In the genomic region with DNA sequence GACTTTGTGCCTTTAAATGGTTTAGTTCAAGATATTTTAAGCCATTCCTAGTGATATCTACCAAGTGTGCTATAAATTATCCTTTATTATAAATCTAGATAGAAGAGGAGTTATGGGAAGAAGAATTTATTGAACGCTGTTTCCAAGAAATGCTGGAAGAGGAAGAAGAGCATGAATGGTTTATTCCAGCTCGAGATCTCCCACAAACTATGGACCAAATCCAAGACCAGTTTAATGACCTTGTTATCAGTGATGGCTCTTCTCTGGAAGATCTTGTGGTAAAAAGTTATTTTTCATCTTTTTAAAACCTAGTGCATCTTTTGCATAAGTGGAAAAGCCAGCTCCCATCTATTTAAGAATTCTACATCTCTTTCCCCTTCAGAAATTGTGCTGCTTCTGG, we compare ENCODE assay signal across 14 cellular contexts. TPM values are rescaled to one million over a fixed set of nuclear protein-coding genes. Genes with fewer than 3 reads are reported as not detected.
A peak's percentile ranks its signal among the peaks of the same experiment; 100 is the strongest.
DNase-seq lines count a peak whose midpoint lies in the region; ATAC-seq, FAIRE-seq and TF ChIP-seq lines count a peak whose summit lies in the region.
"Had no signal": no experiment of that assay in that cellular context is flagged by ENCODE, and none has a peak within 500 bp of the region (broad histone marks: within the 10 kb centered on the region; RNA-seq: fewer than 3 reads in every experiment).

No MANE protein-coding gene starts in this region.

- no peak for DNase-seq in activated CD4-positive, alpha-beta T cell treated with anti-CD3 and anti-CD28 coated beads for 36 hours
- DNase-seq in activated CD4-positive, alpha-beta T cell treated with anti-CD3 and anti-CD28 coated beads, Interleukin-2, amount 10 ng/mL, durations not matched to agents 7 days and 5 days, result no peak
- DNase-seq in stimulated activated naive CD8-positive, alpha-beta T cell treated with anti-CD3 and anti-CD28 coated beads, Interleukin-15, Interleukin-2, amounts not matched to agents 100 U/mL and 50 U/mL, for 24 hours, result no peak
- DNase-seq in mesothelial cell of epicardium (ENCODE audit: low spot score in 2 of 2, unreplicated experiment in 2 of 2) (no peak), dermis blood vessel endothelial cell (no peak), GM12891 (ENCODE audit: insufficient read length, low spot score) (no peak)
- DNase-seq: AML-193; Caco-2; CD8-positive, alpha-beta memory T cell; DND-41; GDM1 had no signal

- peak overlapping the region; percentile 29 for H3K27ac Mint-ChIP-seq in activated CD4-positive, alpha-beta T cell treated with anti-CD3 and anti-CD28 coated beads for 36 hours
- no peak overlapping the region for H3K27ac Mint-ChIP-seq in activated CD4-positive, alpha-beta T cell treated with anti-CD3 and anti-CD28 coated beads, Interleukin-2, amount 10 ng/mL, durations not matched to agents 7 days and 5 days
- peak overlapping the region; percentile 13 for H3K27ac Mint-ChIP-seq in stimulated activated naive CD8-positive, alpha-beta T cell treated with anti-CD3 and anti-CD28 coated beads, Interleukin-15, Interleukin-2, amounts not matched to agents 100 ng/mL and 50 ng/mL, for 24 hours
- peak overlapping the region; percentile 66 for H3K27ac Mint-ChIP-seq in mesothelial cell of epicardium

- H3K4me3 Mint-ChIP-seq in activated CD4-positive, alpha-beta T cell treated with anti-CD3 and anti-CD28 coated beads for 36 hours, result no peak overlapping the region
- no peak overlapping the region for H3K4me3 Mint-ChIP-seq in activated CD4-positive, alpha-beta T cell treated with anti-CD3 and anti-CD28 coated beads, Interleukin-2, amount 10 ng/mL, durations not matched to agents 7 days and 5 days
- no peak overlapping the region for H3K4me3 Mint-ChIP-seq in stimulated activated naive CD8-positive, alpha-beta T cell treated with anti-CD3 and anti-CD28 coated beads, Interleukin-15, Interleukin-2, amounts not matched to agents 100 ng/mL and 50 ng/mL, for 24 hours
- no peak overlapping the region for H3K4me3 Mint-ChIP-seq in mesothelial cell of epicardium
- H3K4me3 Mint-ChIP-seq: CD8-positive, alpha-beta memory T cell had no signal

- TF ChIP-seq POLR2A in GM12891 (IDR thresholded peaks at IDR 0.05; ENCODE audit: low read depth, low read length), result no peak

- no peak for ATAC-seq in activated CD4-positive, alpha-beta T cell treated with anti-CD3 and anti-CD28 coated beads for 36 hours
- no peak for ATAC-seq in stimulated activated naive CD8-positive, alpha-beta T cell treated with anti-CD3 and anti-CD28 coated beads, Interleukin-15, Interleukin-2, amounts not matched to agents 100 U/mL and 50 U/mL, for 24 hours
- no peak for ATAC-seq in HG02938 (IDR thresholded peaks at IDR 0.05; ENCODE audit: unreplicated experiment)

- no peaks in the 10 kb centered on the region for H3K9me3 Mint-ChIP-seq in activated CD4-positive, alpha-beta T cell treated with anti-CD3 and anti-CD28 coated beads for 36 hours (ENCODE audit: low read depth)
- no peaks in the 10 kb centered on the region for H3K9me3 Mint-ChIP-seq in activated CD4-positive, alpha-beta T cell treated with anti-CD3 and anti-CD28 coated beads, Interleukin-2, amount 10 ng/mL, durations not matched to agents 7 days and 5 days
- H3K9me3 Mint-ChIP-seq in stimulated activated naive CD8-positive, alpha-beta T cell treated with anti-CD3 and anti-CD28 coated beads, Interleukin-15, Interleukin-2, amounts not matched to agents 100 ng/mL and 50 ng/mL, for 24 hours, result no peaks in the 10 kb centered on the region
- no peaks in the 10 kb centered on the region for H3K9me3 Mint-ChIP-seq in mesothelial cell of epicardium
- H3K9me3 Mint-ChIP-seq: CD8-positive, alpha-beta memory T cell had no signal

- H3K36me3 Mint-ChIP-seq in activated CD4-positive, alpha-beta T cell treated with anti-CD3 and anti-CD28 coated beads for 36 hours (ENCODE audit: low read depth), result peaks cover 33% of the 10 kb centered on the region
- peaks cover 31% of the 10 kb centered on the region for H3K36me3 Mint-ChIP-seq in activated CD4-positive, alpha-beta T cell treated with anti-CD3 and anti-CD28 coated beads, Interleukin-2, amount 10 ng/mL, durations not matched to agents 7 days and 5 days (ENCODE audit: low read depth)
- peaks cover 35% of the 10 kb centered on the region for H3K36me3 Mint-ChIP-seq in stimulated activated naive CD8-positive, alpha-beta T cell treated with anti-CD3 and anti-CD28 coated beads, Interleukin-15, Interleukin-2, amounts not matched to agents 100 ng/mL and 50 ng/mL, for 24 hours (ENCODE audit: low read depth)
- peaks cover 35% of the 10 kb centered on the region for H3K36me3 Mint-ChIP-seq in mesothelial cell of epicardium

- peaks cover 13% of the 10 kb centered on the region for H3K4me1 Mint-ChIP-seq in activated CD4-positive, alpha-beta T cell treated with anti-CD3 and anti-CD28 coated beads for 36 hours
- H3K4me1 Mint-ChIP-seq in activated CD4-positive, alpha-beta T cell treated with anti-CD3 and anti-CD28 coated beads, Interleukin-2, amount 10 ng/mL, durations not matched to agents 7 days and 5 days, result peaks cover 2% of the 10 kb centered on the region
- peaks cover 21% of the 10 kb centered on the region for H3K4me1 Mint-ChIP-seq in stimulated activated naive CD8-positive, alpha-beta T cell treated with anti-CD3 and anti-CD28 coated beads, Interleukin-15, Interleukin-2, amounts not matched to agents 100 ng/mL and 50 ng/mL, for 24 hours (ENCODE audit: low read depth)
- peaks cover 2% of the 10 kb centered on the region for H3K4me1 Mint-ChIP-seq in mesothelial cell of epicardium

- POLR2A ChIA-PET in activated CD4-positive, alpha-beta T cell treated with anti-CD3 and anti-CD28 coated beads for 36 hours (lab: Charles Lee), result no interaction called here
- POLR2A ChIA-PET in activated CD4-positive, alpha-beta T cell treated with anti-CD3 and anti-CD28 coated beads, Interleukin-2, amount 10 ng/mL, durations not matched to agents 7 days and 5 days (lab: Charles Lee), result no interaction called here

- intact Hi-C loops in activated CD4-positive, alpha-beta T cell treated with anti-CD3 and anti-CD28 coated beads for 36 hours (cut with DNase I, micrococcal nuclease), result loop anchor here in 1 of 2 experiments (10.0 kb wide), 1 partner anchor 540 kb away; no protein-coding TSS in a partner anchor

- no peaks in the 10 kb centered on the region for H3K27me3 Mint-ChIP-seq in activated CD4-positive, alpha-beta T cell treated with anti-CD3 and anti-CD28 coated beads for 36 hours
- no peaks in the 10 kb centered on the region for H3K27me3 Mint-ChIP-seq in activated CD4-positive, alpha-beta T cell treated with anti-CD3 and anti-CD28 coated beads, Interleukin-2, amount 10 ng/mL, durations not matched to agents 7 days and 5 days
- no peaks in the 10 kb centered on the region for H3K27me3 Mint-ChIP-seq in stimulated activated naive CD8-positive, alpha-beta T cell treated with anti-CD3 and anti-CD28 coated beads, Interleukin-15, Interleukin-2, amounts not matched to agents 100 ng/mL and 50 ng/mL, for 24 hours
- no peaks in the 10 kb centered on the region for H3K27me3 Mint-ChIP-seq in mesothelial cell of epicardium (ENCODE audit: low read depth)
- H3K27me3 Mint-ChIP-seq: CD8-positive, alpha-beta memory T cell had no signal

- no peak for FAIRE-seq in GM12891 (lab: Jason Lieb, UNC)

- no peak for TF ChIP-seq CTCF in mesothelial cell of epicardium (IDR thresholded peaks at IDR 0.05; ENCODE audit: unreplicated experiment)

- CTCF ChIA-PET in activated CD4-positive, alpha-beta T cell treated with anti-CD3 and anti-CD28 coated beads for 36 hours (lab: Charles Lee), result interaction anchor here (0.8 to 2.1 kb wide), 3 partner anchors 9 to 38 kb away, joined by 3 to 10 read pairs (median 3); partner anchors contain the start of gene PAIP2
- CTCF ChIA-PET in activated CD4-positive, alpha-beta T cell treated with anti-CD3 and anti-CD28 coated beads, Interleukin-2, amount 10 ng/mL, durations not matched to agents 7 days and 5 days (lab: Charles Lee), result no interaction called here

TF ChIP-seq in GM12891, 5 proteins besides CTCF, POLR2A, EP300 and RAD21 (continues in another document):
- TF ChIP-seq PAX5 (IDR thresholded peaks at IDR 0.05; ENCODE audit: insufficient read depth, low read length, severe bottlenecking) (no peak), TAF1 (IDR thresholded peaks at IDR 0.05; ENCODE audit: low read depth, low read length) (no peak), POU2F2 (IDR thresholded peaks at IDR 0.05; ENCODE audit: low read depth, low read length) (no peak)

RNA-seq across cellular contexts. Expression of gene SLC23A1, which starts 18.6 kb away (rescaled TPM):
- under 1 TPM; 0.43 to 0.53 TPM for total RNA-seq in activated CD4-positive, alpha-beta T cell treated with anti-CD3 and anti-CD28 coated beads for 36 hours
- total RNA-seq in activated CD4-positive, alpha-beta T cell treated with anti-CD3 and anti-CD28 coated beads, Interleukin-2, amount 10 ng/mL, durations not matched to agents 7 days and 5 days, result under 1 TPM; 0.75 to 0.77 TPM
- total RNA-seq in mesothelial cell of epicardium (not detected in 3 replicates), dermis blood vessel endothelial cell (not detected in 2 replicates)
- polyA plus RNA-seq in GM12891 (2012; ENCODE audit: low read depth, missing spikeins), result 1.3 TPM
- total RNA-seq: H4 had no signal
- polyA plus RNA-seq: CD8-positive, alpha-beta memory T cell had no signal

RNA-seq across cellular contexts. Expression of gene PAIP2, which starts 22.8 kb away (rescaled TPM):
- 100 to 1,000 TPM; 101 to 126 TPM for total RNA-seq in activated CD4-positive, alpha-beta T cell treated with anti-CD3 and anti-CD28 coated beads for 36 hours
- total RNA-seq in activated CD4-positive, alpha-beta T cell treated with anti-CD3 and anti-CD28 coated beads, Interleukin-2, amount 10 ng/mL, durations not matched to agents 7 days and 5 days, result 10 to 100 TPM; 87.0 to 96.0 TPM
- total RNA-seq in mesothelial cell of epicardium (86.6 to 93.4 TPM (median 88.2 TPM) in 3 replicates), dermis blood vessel endothelial cell (110 and 137 TPM in 2 replicates)
- polyA plus RNA-seq in GM12891 (2012; ENCODE audit: low read depth, missing spikeins), result 128 TPM

RNA-seq across cellular contexts. Expression of gene MZB1, which starts 25.2 kb away (rescaled TPM):
- 1 to 10 TPM; 7.8 to 9.8 TPM for total RNA-seq in activated CD4-positive, alpha-beta T cell treated with anti-CD3 and anti-CD28 coated beads for 36 hours
- total RNA-seq in activated CD4-positive, alpha-beta T cell treated with anti-CD3 and anti-CD28 coated beads, Interleukin-2, amount 10 ng/mL, durations not matched to agents 7 days and 5 days, result 10 to 100 TPM; 12.7 to 13.4 TPM
- 0.20 TPM in 1 of 3 replicates, not detected in the others for total RNA-seq in mesothelial cell of epicardium
- 0.14 TPM in 1 of 2 replicates, not detected in the other for total RNA-seq in dermis blood vessel endothelial cell
- polyA plus RNA-seq in GM12891 (2012; ENCODE audit: low read depth, missing spikeins), result 156 TPM
- total RNA-seq: Caco-2, H4 had no signal

RNA-seq across cellular contexts. Expression of gene PROB1, which starts 30.4 kb away (rescaled TPM):
- total RNA-seq in activated CD4-positive, alpha-beta T cell treated with anti-CD3 and anti-CD28 coated beads for 36 hours, result 1 to 10 TPM; 3.2 TPM
- 1 to 10 TPM; 3.3 to 3.4 TPM for total RNA-seq in activated CD4-positive, alpha-beta T cell treated with anti-CD3 and anti-CD28 coated beads, Interleukin-2, amount 10 ng/mL, durations not matched to agents 7 days and 5 days
- total RNA-seq in mesothelial cell of epicardium, result 1.4 to 1.6 TPM (median 1.5 TPM) in 3 replicates
- total RNA-seq in dermis blood vessel endothelial cell, result 6.1 and 9.2 TPM in 2 replicates
- polyA plus RNA-seq in GM12891 (2012; ENCODE audit: low read depth, missing spikeins), result 3.5 TPM
- total RNA-seq: H4 had no signal

RNA-seq across cellular contexts. Expression of gene SPATA24, which starts 39.4 kb away (rescaled TPM):
- total RNA-seq in activated CD4-positive, alpha-beta T cell treated with anti-CD3 and anti-CD28 coated beads for 36 hours, result 1 to 10 TPM; 4.6 to 5.9 TPM
- 1 to 10 TPM; 5.5 to 7.2 TPM for total RNA-seq in activated CD4-positive, alpha-beta T cell treated with anti-CD3 and anti-CD28 coated beads, Interleukin-2, amount 10 ng/mL, durations not matched to agents 7 days and 5 days
- total RNA-seq in mesothelial cell of epicardium, result 4.8 to 6.5 TPM (median 6.1 TPM) in 3 replicates
- total RNA-seq in dermis blood vessel endothelial cell, result 8.0 and 10.0 TPM in 2 replicates
- polyA plus RNA-seq in GM12891 (2012; ENCODE audit: low read depth, missing spikeins), result 9.1 TPM
